Comparison of ENCODE assay signal across 14 cellular contexts in the genomic region with DNA sequence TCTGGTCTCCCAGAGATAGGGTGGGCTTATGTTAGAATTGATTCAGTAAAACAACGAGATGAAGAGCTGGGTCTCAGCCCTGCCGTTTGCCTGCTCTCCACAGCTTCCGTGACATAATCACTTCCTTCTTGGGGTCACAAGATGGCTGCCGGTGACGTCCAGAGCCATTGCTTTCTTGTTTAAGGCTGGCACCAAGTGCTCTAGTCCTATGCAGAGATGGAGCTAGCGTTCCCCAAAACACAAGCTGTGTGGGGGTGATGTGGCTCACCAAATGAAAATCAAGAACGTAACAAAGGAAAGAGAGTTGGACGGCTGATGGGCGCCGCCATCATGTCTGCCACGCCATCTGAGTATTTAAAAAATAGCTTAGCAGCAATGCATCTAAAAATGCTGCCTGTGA.
DNase-seq lines count a peak whose midpoint lies in the region; ATAC-seq and TF ChIP-seq lines count a peak whose summit lies in the region.
"Had no signal": no experiment of that assay in that cellular context is flagged by ENCODE, and none has a peak within 500 bp of the region (broad histone marks: within the 10 kb centered on the region; RNA-seq: fewer than 3 reads in every experiment).

No MANE protein-coding gene starts in this region.

- H3K4me3 ChIP-seq in psoas muscle (no peak overlapping the region), body of pancreas (no peak overlapping the region)
- H3K4me3 ChIP-seq: HAP-1 had no signal

- DNase-seq in T-helper 1 cell (no peak), activated gamma-delta T cell treated with Interleukin-2 at 50 U/mL for 16 hours (no peak), psoas muscle (no peak), body of pancreas (no peak)
- DNase-seq: Caco-2; CD8-positive, alpha-beta T cell; DND-41; GDM1 had no signal

- no peaks in the 10 kb centered on the region for H3K9me3 Mint-ChIP-seq in T-helper 1 cell treated with Interleukin-12 subunit alpha and Interleukin-12 subunit beta and Interleukin-4 antibody, amounts not matched to agents 30 μg/mL and 1 μg/mL, for 36 hours
- no peaks in the 10 kb centered on the region for H3K9me3 Mint-ChIP-seq in stimulated activated memory B cell treated with anti-CD40 and anti-IgM and Interleukin-4, amounts not matched to agents 10 μg/mL and 1 μg/mL and 100 μg/mL, for 72 hours
- H3K9me3 Mint-ChIP-seq: CD8-positive, alpha-beta T cell had no signal

- H3K4me3 Mint-ChIP-seq in T-helper 1 cell treated with Interleukin-12 subunit alpha and Interleukin-12 subunit beta and Interleukin-4 antibody, amounts not matched to agents 30 μg/mL and 1 μg/mL, for 36 hours, result no peak overlapping the region
- H3K4me3 Mint-ChIP-seq in stimulated activated memory B cell treated with anti-CD40 and anti-IgM and Interleukin-4, amounts not matched to agents 10 μg/mL and 1 μg/mL and 100 μg/mL, for 72 hours, result no peak overlapping the region
- H3K4me3 Mint-ChIP-seq: CD14-positive monocyte; CD8-positive, alpha-beta T cell had no signal

- no peaks in the 10 kb centered on the region for H3K27me3 ChIP-seq in psoas muscle (ENCODE audit: insufficient read depth in 3 of 3, low read length in 2 of 3)
- no peaks in the 10 kb centered on the region for H3K27me3 ChIP-seq in body of pancreas

- intact Hi-C loops in psoas muscle (cut with DNase I), result no loop called here
- intact Hi-C loops in body of pancreas (cut with DNase I), result no loop called here

- H3K27me3 Mint-ChIP-seq in T-helper 1 cell treated with Interleukin-12 subunit alpha and Interleukin-12 subunit beta and Interleukin-4 antibody, amounts not matched to agents 30 μg/mL and 1 μg/mL, for 36 hours (ENCODE audit: low read depth), result no peaks in the 10 kb centered on the region
- H3K27me3 Mint-ChIP-seq in stimulated activated memory B cell treated with anti-CD40 and anti-IgM and Interleukin-4, amounts not matched to agents 10 μg/mL and 1 μg/mL and 100 μg/mL, for 72 hours, result no peaks in the 10 kb centered on the region

- no peaks in the 10 kb centered on the region for H3K36me3 ChIP-seq in psoas muscle (ENCODE audit: insufficient read depth in 1 of 2, low read depth in 1 of 2)
- H3K36me3 ChIP-seq in body of pancreas (replicated peaks in 1 of 2; ENCODE audit: insufficient read depth in 1 of 2, low read depth in 2 of 2), result no peaks in the 10 kb centered on the region
- H3K36me3 ChIP-seq: HAP-1 had no signal

- ATAC-seq in stimulated activated memory B cell treated with anti-CD40 and anti-IgM and Interleukin-4, amounts not matched to agents 10 μg/mL and 1 μg/mL and 100 μg/mL, for 72 hours, result no peak
- ATAC-seq in psoas muscle, result no peak
- no peak for ATAC-seq in body of pancreas
- ATAC-seq: CD8-positive, alpha-beta T cell had no signal

- H3K27ac Mint-ChIP-seq in T-helper 1 cell treated with Interleukin-12 subunit alpha and Interleukin-12 subunit beta and Interleukin-4 antibody, amounts not matched to agents 30 μg/mL and 1 μg/mL, for 36 hours, result peak overlapping the region; percentile 20
- peak overlapping the region; percentile 86 for H3K27ac Mint-ChIP-seq in stimulated activated memory B cell treated with anti-CD40 and anti-IgM and Interleukin-4, amounts not matched to agents 10 μg/mL and 1 μg/mL and 100 μg/mL, for 72 hours
- H3K27ac Mint-ChIP-seq: CD8-positive, alpha-beta T cell had no signal

- H3K36me3 Mint-ChIP-seq in T-helper 1 cell treated with Interleukin-12 subunit alpha and Interleukin-12 subunit beta and Interleukin-4 antibody, amounts not matched to agents 30 μg/mL and 1 μg/mL, for 36 hours (ENCODE audit: low read depth), result peaks cover 2% of the 10 kb centered on the region
- peaks cover 21% of the 10 kb centered on the region for H3K36me3 Mint-ChIP-seq in stimulated activated memory B cell treated with anti-CD40 and anti-IgM and Interleukin-4, amounts not matched to agents 10 μg/mL and 1 μg/mL and 100 μg/mL, for 72 hours

- peaks cover 22% of the 10 kb centered on the region for H3K4me1 Mint-ChIP-seq in T-helper 1 cell treated with Interleukin-12 subunit alpha and Interleukin-12 subunit beta and Interleukin-4 antibody, amounts not matched to agents 30 μg/mL and 1 μg/mL, for 36 hours (ENCODE audit: low read depth)
- peaks cover 17% of the 10 kb centered on the region for H3K4me1 Mint-ChIP-seq in stimulated activated memory B cell treated with anti-CD40 and anti-IgM and Interleukin-4, amounts not matched to agents 10 μg/mL and 1 μg/mL and 100 μg/mL, for 72 hours
- H3K4me1 Mint-ChIP-seq: CD14-positive monocyte had no signal

- 87 to 92% (median 88%) methylated on average over 11 of the region's 11 CpGs for WGBS in psoas muscle, 3 donors
- 93 to 94% methylated on average over 11 of the region's 11 CpGs for WGBS in body of pancreas, 2 donors

- no peak for TF ChIP-seq CTCF in psoas muscle (IDR thresholded peaks at IDR 0.05)
- no peak for TF ChIP-seq CTCF in body of pancreas (IDR thresholded peaks at IDR 0.05)

- TF ChIP-seq POLR2A in body of pancreas (IDR thresholded peaks at IDR 0.05), result no peak

- peak overlapping the region; percentile 49 for H3K27ac ChIP-seq in cingulate gyrus (ENCODE audit: low read depth, low read length)
- H3K27ac ChIP-seq in psoas muscle, result no peak overlapping the region
- H3K27ac ChIP-seq in body of pancreas, result no peak overlapping the region
- H3K27ac ChIP-seq: 22Rv1 had no signal

- H3K9me3 ChIP-seq in psoas muscle (no peaks in the 10 kb centered on the region), body of pancreas (no peaks in the 10 kb centered on the region)
- H3K9me3 ChIP-seq: Caco-2, HAP-1 had no signal

- no peaks in the 10 kb centered on the region for H3K4me1 ChIP-seq in psoas muscle
- no peaks in the 10 kb centered on the region for H3K4me1 ChIP-seq in body of pancreas
- H3K4me1 ChIP-seq: Caco-2, HAP-1 had no signal
